In genomic region chr7:136940917-136941316, GRCh38 we compare ENCODE assay signal across 25 cellular contexts.
"Had no signal": no experiment of that assay in that cellular context is flagged by ENCODE, and none has a peak within 500 bp of the region (broad histone marks: within the 10 kb centered on the region; RNA-seq: fewer than 3 reads in every experiment).

No MANE protein-coding gene starts in this region.

- ATAC-seq: activated CD8-positive, alpha-beta T cell treated with anti-CD3 and anti-CD28 coated beads, Interleukin-2, amount 10 ng/mL, durations not matched to agents 7 days and 5 days; activated T-cell treated with anti-CD3 and anti-CD28 coated beads, Interleukin-2, amount 50 U/mL, for 72 hours; naive thymus-derived CD4-positive, alpha-beta T cell; pancreas; stimulated activated naive CD8-positive, alpha-beta T cell treated with anti-CD3 and anti-CD28 coated beads, Interleukin-15, Interleukin-2, amounts not matched to agents 100 U/mL and 50 U/mL, for 24 hours had no signal

- H3K4me3 ChIP-seq: adrenal gland, ascending aorta, pancreas, prostate gland, testis, vagina had no signal

- DNase-seq: activated B cell treated with CpG ODN at 0.5 μM for 24 hours; activated CD4-positive, alpha-beta T cell treated with anti-CD3 and anti-CD28 coated beads, Interleukin-2, amount 50 U/mL, for 1 hour; activated CD8-positive, alpha-beta T cell treated with anti-CD3 and anti-CD28 coated beads, Interleukin-2, amount 10 ng/mL, durations not matched to agents 7 days and 5 days; activated naive CD4-positive, alpha-beta T cell treated with anti-CD3 and anti-CD28 coated beads for 36 hours; activated naive CD8-positive, alpha-beta T cell treated with anti-CD3 and anti-CD28 coated beads for 36 hours; activated T-cell treated with anti-CD3 and anti-CD28 coated beads for 4 hours; activated T-cell treated with anti-CD3 and anti-CD28 coated beads, Interleukin-2, amount 50 U/mL, for 72 hours; adrenal gland; caudate nucleus; foreskin fibroblast; islet precursor cell; midbrain; naive thymus-derived CD4-positive, alpha-beta T cell; pancreas; stimulated activated CD4-positive, alpha-beta T cell treated with anti-CD3 and anti-CD28 coated beads, Interleukin-2, amount 100 ng/mL, for 48 hours; stimulated activated naive CD8-positive, alpha-beta T cell treated with anti-CD3 and anti-CD28 coated beads, Interleukin-15, Interleukin-2, amounts not matched to agents 100 U/mL and 50 U/mL, for 24 hours; SW 1271; T-helper 9 cell; testis; trophoblast cell had no signal

- H3K27ac ChIP-seq: adrenal gland, ascending aorta, pancreas, prostate gland, testis, vagina had no signal

- H3K36me3 Mint-ChIP-seq: activated naive CD8-positive, alpha-beta T cell treated with anti-CD3 and anti-CD28 coated beads for 36 hours; brain; naive thymus-derived CD4-positive, alpha-beta T cell had no signal

- H3K4me1 Mint-ChIP-seq: activated B cell treated with CpG ODN at 0.5 μM for 24 hours; activated naive CD8-positive, alpha-beta T cell treated with anti-CD3 and anti-CD28 coated beads for 36 hours; naive thymus-derived CD4-positive, alpha-beta T cell had no signal

- H3K9me3 ChIP-seq: adrenal gland, ascending aorta, pancreas, prostate gland, testis, vagina had no signal

- H3K27me3 ChIP-seq: adrenal gland, ascending aorta, pancreas, testis, vagina had no signal

- H3K4me3 Mint-ChIP-seq: activated B cell treated with CpG ODN at 0.5 μM for 24 hours; activated CD8-positive, alpha-beta T cell treated with anti-CD3 and anti-CD28 coated beads, Interleukin-2, amount 10 ng/mL, durations not matched to agents 7 days and 5 days; activated naive CD4-positive, alpha-beta T cell treated with anti-CD3 and anti-CD28 coated beads for 36 hours; activated naive CD8-positive, alpha-beta T cell treated with anti-CD3 and anti-CD28 coated beads for 36 hours; activated T-cell treated with anti-CD3 and anti-CD28 coated beads, Interleukin-2, amount 50 U/mL, for 72 hours; brain; naive thymus-derived CD4-positive, alpha-beta T cell; T-helper 1 cell treated with Interleukin-12 subunit alpha and Interleukin-12 subunit beta and Interleukin-4 antibody, amounts not matched to agents 30 μg/mL and 1 μg/mL, for 36 hours had no signal

- H3K9me3 Mint-ChIP-seq: activated naive CD4-positive, alpha-beta T cell treated with anti-CD3 and anti-CD28 coated beads for 36 hours; activated naive CD8-positive, alpha-beta T cell treated with anti-CD3 and anti-CD28 coated beads for 36 hours; brain; T-helper 1 cell treated with Interleukin-12 subunit alpha and Interleukin-12 subunit beta and Interleukin-4 antibody, amounts not matched to agents 30 μg/mL and 1 μg/mL, for 36 hours had no signal

- H3K36me3 ChIP-seq: adrenal gland, ascending aorta, pancreas, prostate gland, vagina had no signal

- H3K4me1 ChIP-seq: adrenal gland, ascending aorta, pancreas, prostate gland, testis, vagina had no signal

- H3K27ac Mint-ChIP-seq: activated B cell treated with CpG ODN at 0.5 μM for 24 hours; activated CD8-positive, alpha-beta T cell treated with anti-CD3 and anti-CD28 coated beads, Interleukin-2, amount 10 ng/mL, durations not matched to agents 7 days and 5 days; activated naive CD4-positive, alpha-beta T cell treated with anti-CD3 and anti-CD28 coated beads for 36 hours; activated naive CD8-positive, alpha-beta T cell treated with anti-CD3 and anti-CD28 coated beads for 36 hours; activated T-cell treated with anti-CD3 and anti-CD28 coated beads, Interleukin-2, amount 50 U/mL, for 72 hours; brain; naive thymus-derived CD4-positive, alpha-beta T cell; T-helper 1 cell treated with Interleukin-12 subunit alpha and Interleukin-12 subunit beta and Interleukin-4 antibody, amounts not matched to agents 30 μg/mL and 1 μg/mL, for 36 hours had no signal

- H3K27me3 Mint-ChIP-seq: activated B cell treated with CpG ODN at 0.5 μM for 24 hours; activated naive CD8-positive, alpha-beta T cell treated with anti-CD3 and anti-CD28 coated beads for 36 hours; brain; naive thymus-derived CD4-positive, alpha-beta T cell had no signal
